23 cellular contexts compared by ENCODE assay signal in the genomic region with DNA sequence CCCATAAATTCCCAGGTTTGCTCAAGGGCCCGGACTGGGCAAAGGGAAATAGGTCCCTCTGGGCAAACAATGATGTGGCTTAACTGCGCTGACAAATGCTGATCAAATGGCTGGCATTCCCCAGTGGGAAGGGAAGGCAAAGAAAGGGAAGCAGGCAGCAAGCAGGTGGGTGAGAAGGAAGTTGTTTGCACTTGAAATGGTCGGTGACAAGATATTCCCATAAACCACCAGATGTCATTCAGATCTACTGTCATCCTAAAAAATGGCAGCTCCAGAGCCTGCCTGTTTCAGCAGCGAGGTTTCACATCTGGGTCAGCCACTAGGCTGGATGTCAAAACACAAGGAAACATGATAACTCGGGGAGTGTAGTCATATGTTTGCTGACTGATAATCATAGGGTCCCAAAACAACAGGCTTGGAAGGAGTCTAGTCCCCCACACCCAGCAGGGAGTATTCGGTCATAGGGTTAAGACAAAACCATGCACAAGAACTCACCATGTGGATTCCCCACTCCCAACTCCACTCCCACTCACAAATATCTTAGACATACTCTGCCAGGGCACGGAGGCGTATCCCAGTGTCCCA. TPM values are rescaled to one million over a fixed set of nuclear protein-coding genes. Genes with fewer than 3 reads are reported as not detected.
A peak's percentile ranks its signal among the peaks of the same experiment; 100 is the strongest.
DNase-seq lines count a peak whose midpoint lies in the region; ATAC-seq and TF ChIP-seq lines count a peak whose summit lies in the region.
"Had no signal": no experiment of that assay in that cellular context is flagged by ENCODE, and none has a peak within 500 bp of the region (broad histone marks: within the 10 kb centered on the region; RNA-seq: fewer than 3 reads in every experiment).

No MANE protein-coding gene starts in this region.

- no peaks in the 10 kb centered on the region for H3K9me3 Mint-ChIP-seq in chondrocyte (ENCODE audit: low read depth)
- H3K9me3 Mint-ChIP-seq: activated naive CD4-positive, alpha-beta T cell treated with anti-CD3 and anti-CD28 coated beads, Interleukin-2, amount 50 U/mL, for 24 hours; activated T-helper 1 cell treated with anti-CD3 and anti-CD28 coated beads, Interleukin-12 subunit alpha, Interleukin-12 subunit beta, Interleukin-2, Interleukin-4 antibody, amounts not matched to agents 30 ng/mL and 10 ng/mL and 1 ng/mL, durations not matched to agents 14 hours and 24 hours and 36 hours; central memory CD8-positive, alpha-beta T cell had no signal

- H3K27me3 ChIP-seq in gastrocnemius medialis, result no peaks in the 10 kb centered on the region
- H3K27me3 ChIP-seq: ascending aorta, BE2C, esophagus squamous epithelium, upper lobe of right lung had no signal

- H3K27ac ChIP-seq in gastrocnemius medialis, result peak overlapping the region; percentile 26 to 66 (median 42)
- H3K27ac ChIP-seq: ascending aorta, esophagus squamous epithelium, upper lobe of right lung had no signal

- H3K9me3 ChIP-seq in gastrocnemius medialis, result no peaks in the 10 kb centered on the region
- H3K9me3 ChIP-seq: ascending aorta, BE2C, esophagus squamous epithelium, upper lobe of right lung had no signal

- TF ChIP-seq CTCF in gastrocnemius medialis (IDR thresholded peaks at IDR 0.05 in 4 of 5, conservative IDR thresholded peaks at IDR 0.05 in 1 of 5) (no peak), chondrocyte (IDR thresholded peaks at IDR 0.05) (no peak)

- H3K36me3 Mint-ChIP-seq in chondrocyte (ENCODE audit: low read depth), result no peaks in the 10 kb centered on the region
- H3K36me3 Mint-ChIP-seq: IgD-negative memory B cell had no signal

- peaks cover 23 to 24% of the 10 kb centered on the region in 2 donors for H3K4me1 ChIP-seq in gastrocnemius medialis
- H3K4me1 ChIP-seq: BE2C had no signal

- TF ChIP-seq POLR2A in erythroblast (IDR thresholded peaks at IDR 0.05; ENCODE audit: low read length), result no peak
- TF ChIP-seq POLR2A in gastrocnemius medialis (IDR thresholded peaks at IDR 0.05), result no peak

- H3K4me1 Mint-ChIP-seq in chondrocyte (ENCODE audit: low read depth), result peaks cover 27% of the 10 kb centered on the region

- no peaks in the 10 kb centered on the region for H3K36me3 ChIP-seq in gastrocnemius medialis
- H3K36me3 ChIP-seq: ascending aorta, BE2C, esophagus squamous epithelium, upper lobe of right lung had no signal

- no peaks in the 10 kb centered on the region for H3K27me3 Mint-ChIP-seq in chondrocyte (ENCODE audit: low read depth)
- H3K27me3 Mint-ChIP-seq: activated naive CD4-positive, alpha-beta T cell treated with anti-CD3 and anti-CD28 coated beads, Interleukin-2, amount 50 U/mL, for 24 hours; central memory CD8-positive, alpha-beta T cell; IgD-negative memory B cell had no signal

- no peak overlapping the region for H3K27ac Mint-ChIP-seq in chondrocyte (ENCODE audit: unreplicated experiment)
- H3K27ac Mint-ChIP-seq: activated naive CD4-positive, alpha-beta T cell treated with anti-CD3 and anti-CD28 coated beads, Interleukin-2, amount 50 U/mL, for 24 hours; IgD-negative memory B cell had no signal

- H3K4me3 ChIP-seq in gastrocnemius medialis, result no peak overlapping the region
- H3K4me3 ChIP-seq: ascending aorta, esophagus squamous epithelium, upper lobe of right lung had no signal

- H3K4me3 Mint-ChIP-seq in chondrocyte (ENCODE audit: unreplicated experiment), result no peak overlapping the region
- H3K4me3 Mint-ChIP-seq: activated naive CD4-positive, alpha-beta T cell treated with anti-CD3 and anti-CD28 coated beads, Interleukin-2, amount 50 U/mL, for 24 hours; activated T-helper 1 cell treated with anti-CD3 and anti-CD28 coated beads, Interleukin-12 subunit alpha, Interleukin-12 subunit beta, Interleukin-2, Interleukin-4 antibody, amounts not matched to agents 30 ng/mL and 10 ng/mL and 1 ng/mL, durations not matched to agents 14 hours and 24 hours and 36 hours; central memory CD8-positive, alpha-beta T cell; IgD-negative memory B cell; neural crest cell had no signal

- in situ Hi-C loops in gastrocnemius medialis (cut with MboI; ENCODE audit: low sequenced_read_pairs in 4 of 4), result loop anchor here in 1 of 4 donors (25.0 kb wide), 1 partner anchor 442 kb away; the partner anchor contains the start of gene MDM2

- intact Hi-C loops in gastrocnemius medialis (cut with DNase I; ENCODE audit: low total_unique reads), result no loop called here

- peak; percentile 65 for DNase-seq in NCI-H2107 treated with DMSO at 0.1 percent for 48 hours (lab: John Stamatoyannopoulos, UW; ENCODE audit: unreplicated experiment)
- no peak for DNase-seq in NCI-H2107 (lab: John Stamatoyannopoulos, UW)
- peak; percentile 88 for DNase-seq in NCI-H2171 treated with DMSO at 0.1 percent for 48 hours (lab: John Stamatoyannopoulos, UW)
- peak; percentile 73 to 89 for DNase-seq in erythroblast (lab: John Stamatoyannopoulos, UW)
- DNase-seq in gastrocnemius medialis, result no peak
- no peak for DNase-seq in cerebellar nuclear complex (lab: John Stamatoyannopoulos, UW)
- DNase-seq in chondrocyte (ENCODE audit: low spot score), result no peak
- no peak for DNase-seq in NCI-H2227 treated with DMSO at 0.1 percent for 48 hours (lab: John Stamatoyannopoulos, UW)
- DNase-seq: activated CD4-positive, alpha-beta T cell treated with anti-CD3 and anti-CD28 coated beads for 4 hours; BE2C; effector memory CD4-positive, alpha-beta T cell; esophagus squamous epithelium; NCI-H1436 treated with DMSO at 0.1 percent for 48 hours; NCI-H446; small intestine; stimulated activated CD4-positive, alpha-beta T cell treated with anti-CD3 and anti-CD28 coated beads, Interleukin-2, amount 100 ng/mL, for 48 hours; upper lobe of right lung had no signal

- ATAC-seq in gastrocnemius medialis, result peak in 1 of 2 donors; percentile 42
- ATAC-seq: upper lobe of right lung had no signal

RNA-seq across cellular contexts. Expression of gene MDM1, which starts 37.9 kb away (rescaled TPM):
- total RNA-seq in gastrocnemius medialis (1 to 10 TPM; 1.6 to 6.8 (median 3.4) TPM), chondrocyte (9.5 to 10.9 TPM (median 10.0 TPM) in 3 replicates)

Comparison
In these comparisons a context has a peak if more than half of its experiments do, and no peak if none do; other contexts are left out.
1. DNase-seq: peak in NCI-H2107 treated with DMSO at 0.1 percent for 48 hours (single experiment), NCI-H2171 treated with DMSO at 0.1 percent for 48 hours (single experiment) and erythroblast (2 of 2); none in NCI-H2107 (single experiment), gastrocnemius medialis (0 of 2), cerebellar nuclear complex (0 of 2), chondrocyte (single experiment) and NCI-H2227 treated with DMSO at 0.1 percent for 48 hours (single experiment).